In the genomic region with DNA sequence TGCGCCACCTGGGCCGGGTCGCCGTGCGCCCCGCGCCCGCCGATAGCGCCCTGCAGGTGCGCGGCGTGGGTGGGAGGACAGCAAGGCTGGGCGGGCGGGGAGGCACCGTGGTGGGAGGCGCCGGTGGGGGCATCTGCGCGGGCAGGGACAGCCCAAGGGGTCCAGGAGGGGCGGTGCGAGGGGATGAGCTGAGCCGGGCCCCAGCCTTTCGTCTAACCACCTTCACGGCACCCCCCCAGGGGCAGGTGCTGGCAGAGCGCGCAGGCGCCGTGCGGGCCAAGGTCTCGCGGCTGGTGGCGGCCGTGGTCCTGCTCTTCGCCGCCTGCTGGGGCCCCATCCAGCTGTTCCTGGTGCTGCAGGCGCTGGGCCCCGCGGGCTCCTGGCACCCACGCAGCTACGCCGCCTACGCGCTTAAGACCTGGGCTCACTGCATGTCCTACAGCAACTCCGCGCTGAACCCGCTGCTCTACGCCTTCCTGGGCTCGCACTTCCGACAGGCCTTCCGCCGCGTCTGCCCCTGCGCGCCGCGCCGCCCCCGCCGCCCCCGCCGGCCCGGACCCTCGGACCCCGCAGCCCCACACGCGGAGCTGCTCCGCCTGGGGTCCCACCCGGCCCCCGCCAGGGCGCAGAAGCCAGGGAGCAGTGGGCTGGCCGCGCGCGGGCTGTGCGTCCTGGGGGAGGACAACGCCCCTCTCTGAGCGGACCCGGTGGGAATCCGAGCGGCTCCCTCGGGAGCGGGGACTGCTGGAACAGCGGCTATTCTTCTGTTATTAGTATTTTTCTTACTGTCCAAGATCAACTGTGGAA, we compare ENCODE assay signal across 8 cellular contexts. TPM values are rescaled to one million over a fixed set of nuclear protein-coding genes. Genes with fewer than 3 reads are reported as not detected.
DNase-seq lines count a peak whose midpoint lies in the region; ATAC-seq and TF ChIP-seq lines count a peak whose summit lies in the region.

No MANE protein-coding gene starts in this region.

- peak overlapping the region; percentile 76 for H3K4me3 Mint-ChIP-seq in activated T-cell treated with anti-CD3 and anti-CD28 coated beads, Interleukin-2, amount 50 U/mL, for 4 hours
- H3K4me3 Mint-ChIP-seq in stimulated activated naive CD8-positive, alpha-beta T cell treated with anti-CD3 and anti-CD28 coated beads, Interleukin-15, Interleukin-2, amounts not matched to agents 100 ng/mL and 50 ng/mL, for 24 hours, result peak overlapping the region; percentile 80

- no peaks in the 10 kb centered on the region for H3K9me3 Mint-ChIP-seq in activated T-cell treated with anti-CD3 and anti-CD28 coated beads, Interleukin-2, amount 50 U/mL, for 4 hours
- H3K9me3 Mint-ChIP-seq in stimulated activated naive CD8-positive, alpha-beta T cell treated with anti-CD3 and anti-CD28 coated beads, Interleukin-15, Interleukin-2, amounts not matched to agents 100 ng/mL and 50 ng/mL, for 24 hours, result no peaks in the 10 kb centered on the region

- peak overlapping the region; percentile 74 for H3K27ac Mint-ChIP-seq in stimulated activated naive CD8-positive, alpha-beta T cell treated with anti-CD3 and anti-CD28 coated beads, Interleukin-15, Interleukin-2, amounts not matched to agents 100 ng/mL and 50 ng/mL, for 24 hours

- peak overlapping the region; percentile 8 for H3K4me3 ChIP-seq in iPS-11a (ENCODE audit: low read depth, low read length)

- peaks cover 5% of the 10 kb centered on the region for H3K27me3 Mint-ChIP-seq in activated T-cell treated with anti-CD3 and anti-CD28 coated beads, Interleukin-2, amount 50 U/mL, for 4 hours (ENCODE audit: low read depth)
- peaks cover 3% of the 10 kb centered on the region for H3K27me3 Mint-ChIP-seq in stimulated activated naive CD8-positive, alpha-beta T cell treated with anti-CD3 and anti-CD28 coated beads, Interleukin-15, Interleukin-2, amounts not matched to agents 100 ng/mL and 50 ng/mL, for 24 hours

- peak; percentile 38 to 45 for ATAC-seq in activated T-cell treated with anti-CD3 and anti-CD28 coated beads, Interleukin-2, amount 50 U/mL, for 4 hours

- peak; percentile 35 for TF ChIP-seq POLR2A in GM18526 (IDR thresholded peaks at IDR 0.05; ENCODE audit: extremely low read depth, insufficient read length)

- DNase-seq in NCI-H2171 (lab: John Stamatoyannopoulos, UW) (peak; percentile 89), SK-N-DZ (ENCODE audit: low spot score) (no peak), dermis blood vessel endothelial cell (no peak), SW 1271 (lab: John Stamatoyannopoulos, UW) (no peak)
- DNase-seq in activated T-cell treated with anti-CD3 and anti-CD28 coated beads, Interleukin-2, amount 50 U/mL, for 4 hours, result peak; percentile 61

- no peaks in the 10 kb centered on the region for H3K36me3 Mint-ChIP-seq in activated T-cell treated with anti-CD3 and anti-CD28 coated beads, Interleukin-2, amount 50 U/mL, for 4 hours (ENCODE audit: insufficient read depth)
- no peaks in the 10 kb centered on the region for H3K36me3 Mint-ChIP-seq in stimulated activated naive CD8-positive, alpha-beta T cell treated with anti-CD3 and anti-CD28 coated beads, Interleukin-15, Interleukin-2, amounts not matched to agents 100 ng/mL and 50 ng/mL, for 24 hours (ENCODE audit: low read depth)

- H3K4me1 Mint-ChIP-seq in activated T-cell treated with anti-CD3 and anti-CD28 coated beads, Interleukin-2, amount 50 U/mL, for 4 hours (ENCODE audit: low read depth), result peaks cover 24% of the 10 kb centered on the region
- peaks cover 18% of the 10 kb centered on the region for H3K4me1 Mint-ChIP-seq in stimulated activated naive CD8-positive, alpha-beta T cell treated with anti-CD3 and anti-CD28 coated beads, Interleukin-15, Interleukin-2, amounts not matched to agents 100 ng/mL and 50 ng/mL, for 24 hours (ENCODE audit: low read depth)

RNA-seq across cellular contexts. Expression of a gene that starts 3.1 kb away (rescaled TPM):
- 1 to 10 TPM; 2.9 to 5.1 (median 3.3) TPM for total RNA-seq in activated T-cell treated with anti-CD3 and anti-CD28 coated beads, Interleukin-2, amount 50 U/mL, for 4 hours
- 7.3 and 7.5 TPM in 2 replicates for polyA plus RNA-seq in SK-N-DZ (2014; cell fraction: cytosol; rRNA removed)
- 47.3 and 64.7 TPM in 2 replicates for polyA plus RNA-seq in SK-N-DZ (2014; cell fraction: nucleus; rRNA removed)
- not detected in 2 replicates for total RNA-seq in dermis blood vessel endothelial cell

RNA-seq across cellular contexts. Expression of a gene that starts 5.6 kb away (rescaled TPM):
- total RNA-seq in activated T-cell treated with anti-CD3 and anti-CD28 coated beads, Interleukin-2, amount 50 U/mL, for 4 hours, result 10 to 100 TPM in 1 of 3 donors, 1 to 10 TPM in 2; 7.3 to 13.2 (median 10.0) TPM
- polyA plus RNA-seq in SK-N-DZ (2014; cell fraction: cytosol; rRNA removed), result 16.7 and 22.3 TPM in 2 replicates
- 11.9 and 12.9 TPM in 2 replicates for polyA plus RNA-seq in SK-N-DZ (2014; cell fraction: nucleus; rRNA removed)
- 9.0 and 9.7 TPM in 2 replicates for total RNA-seq in dermis blood vessel endothelial cell

RNA-seq across cellular contexts. Expression of a gene that starts 7.2 kb away (rescaled TPM):
- total RNA-seq in activated T-cell treated with anti-CD3 and anti-CD28 coated beads, Interleukin-2, amount 50 U/mL, for 4 hours, result 10 to 100 TPM; 92.3 to 97.7 (median 96.3) TPM
- polyA plus RNA-seq in SK-N-DZ (2014; cell fraction: cytosol; rRNA removed), result 35.9 and 42.5 TPM in 2 replicates
- 49.3 and 61.5 TPM in 2 replicates for polyA plus RNA-seq in SK-N-DZ (2014; cell fraction: nucleus; rRNA removed)
- total RNA-seq in dermis blood vessel endothelial cell, result 36.9 and 47.0 TPM in 2 replicates

RNA-seq across cellular contexts. Expression of a gene that starts 27.0 kb away (rescaled TPM):
- not detected for total RNA-seq in activated T-cell treated with anti-CD3 and anti-CD28 coated beads, Interleukin-2, amount 50 U/mL, for 4 hours
- polyA plus RNA-seq in SK-N-DZ (2014; cell fraction: cytosol; rRNA removed), result not detected in 2 replicates
- not detected in 2 replicates for polyA plus RNA-seq in SK-N-DZ (2014; cell fraction: nucleus; rRNA removed)
- not detected in 2 replicates for total RNA-seq in dermis blood vessel endothelial cell

RNA-seq across cellular contexts. Expression of a gene that starts 27.3 kb away (rescaled TPM):
- total RNA-seq in activated T-cell treated with anti-CD3 and anti-CD28 coated beads, Interleukin-2, amount 50 U/mL, for 4 hours, result 10 to 100 TPM; 70.4 to 73.9 (median 73.6) TPM
- 31.2 and 36.7 TPM in 2 replicates for polyA plus RNA-seq in SK-N-DZ (2014; cell fraction: cytosol; rRNA removed)
- 27.4 and 45.1 TPM in 2 replicates for polyA plus RNA-seq in SK-N-DZ (2014; cell fraction: nucleus; rRNA removed)
- 40.5 and 64.0 TPM in 2 replicates for total RNA-seq in dermis blood vessel endothelial cell

Comparison
In these comparisons a context has a peak if more than half of its experiments do, and no peak if none do; other contexts are left out.
1. DNase-seq: peak in NCI-H2171 (single experiment) and activated T-cell treated with anti-CD3 and anti-CD28 coated beads, Interleukin-2, amount 50 U/mL, for 4 hours (single experiment); none in SK-N-DZ (single experiment), dermis blood vessel endothelial cell (single experiment) and SW 1271 (0 of 2).